In the genomic region with DNA sequence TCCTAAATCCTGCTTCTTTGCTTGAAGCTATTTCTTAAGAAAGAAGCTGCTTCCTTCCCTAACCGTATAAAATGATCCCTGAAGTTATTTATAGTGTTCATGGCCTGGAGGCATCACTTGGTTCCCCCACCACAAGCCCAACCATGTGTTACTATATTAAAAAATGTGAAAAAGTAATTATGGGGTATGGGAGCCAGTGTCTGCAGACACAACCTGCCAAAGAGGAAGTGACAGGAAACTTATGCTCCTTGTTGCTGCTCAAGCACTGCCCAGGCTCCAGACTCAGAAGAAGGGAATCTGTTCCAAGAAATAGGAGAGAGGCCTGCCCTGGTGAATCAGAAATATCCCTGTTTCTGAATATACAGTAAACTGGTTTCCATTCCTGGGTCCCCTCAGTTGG, we compare ENCODE assay signal across 13 cellular contexts.
DNase-seq lines count a peak whose midpoint lies in the region; ATAC-seq and TF ChIP-seq lines count a peak whose summit lies in the region.
"Had no signal": no experiment of that assay in that cellular context is flagged by ENCODE, and none has a peak within 500 bp of the region (broad histone marks: within the 10 kb centered on the region; RNA-seq: fewer than 3 reads in every experiment).

No MANE protein-coding gene starts in this region.

- peak overlapping the region; percentile 27 for H3K27ac ChIP-seq in lower lobe of right lung
- H3K27ac ChIP-seq: upper lobe of left lung had no signal

- DNase-seq in AG08395 (ENCODE audit: low spot score): peak; percentile 28
- DNase-seq in MV-4-11 (lab: John Stamatoyannopoulos, UW): peak; percentile 10
- DNase-seq in dermis blood vessel endothelial cell: peak; percentile 82
- DNase-seq in lower lobe of right lung: no peak
- no peak for DNase-seq in iPS-NIHi7 (ENCODE audit: extremely low spot score)
- DNase-seq in stimulated activated CD4-positive, alpha-beta T cell treated with anti-CD3 and anti-CD28 coated beads, Interleukin-2, amount 100 ng/mL, for 24 hours: no peak
- DNase-seq in omental fat pad (ENCODE audit: low spot score): no peak
- DNase-seq in globus pallidus (ENCODE audit: low spot score): no peak
- DNase-seq: ACHN; activated CD4-positive, CD25-positive, alpha-beta regulatory T cell; NCI-H524; upper lobe of left lung had no signal

- H3K36me3 ChIP-seq in lower lobe of right lung: no peaks in the 10 kb centered on the region
- H3K36me3 ChIP-seq: upper lobe of left lung had no signal

- peaks cover 13% of the 10 kb centered on the region for H3K4me1 ChIP-seq in lower lobe of right lung

- H3K27me3 ChIP-seq in lower lobe of right lung (ENCODE audit: low read depth): no peaks in the 10 kb centered on the region
- H3K27me3 ChIP-seq: upper lobe of left lung had no signal

- TF ChIP-seq CTCF in lower lobe of right lung (IDR thresholded peaks at IDR 0.05): no peak
- TF ChIP-seq CTCF in omental fat pad (IDR thresholded peaks at IDR 0.05): no peak

- intact Hi-C loops in lower lobe of right lung (cut with DNase I): no loop called here

- H3K9me3 ChIP-seq in lower lobe of right lung: no peaks in the 10 kb centered on the region
- H3K9me3 ChIP-seq: upper lobe of left lung had no signal

- H3K4me3 ChIP-seq in lower lobe of right lung: no peak overlapping the region
- H3K4me3 ChIP-seq: skin epidermis, upper lobe of left lung had no signal

- peak; percentile 41 to 46 for ATAC-seq in lower lobe of right lung
- no peak for ATAC-seq in omental fat pad (ENCODE audit: low FRiP score)

Comparison
In these comparisons a context has a peak if more than half of its experiments do, and no peak if none do; other contexts are left out.
1. DNase-seq: peak in AG08395 (single experiment), MV-4-11 (single experiment) and dermis blood vessel endothelial cell (single experiment); none in lower lobe of right lung (single experiment), iPS-NIHi7 (single experiment), stimulated activated CD4-positive, alpha-beta T cell treated with anti-CD3 and anti-CD28 coated beads, Interleukin-2, amount 100 ng/mL, for 24 hours (0 of 2), omental fat pad (single experiment) and globus pallidus (single experiment).